ENCODE assay signal across 1 cellular context in the genomic region with DNA sequence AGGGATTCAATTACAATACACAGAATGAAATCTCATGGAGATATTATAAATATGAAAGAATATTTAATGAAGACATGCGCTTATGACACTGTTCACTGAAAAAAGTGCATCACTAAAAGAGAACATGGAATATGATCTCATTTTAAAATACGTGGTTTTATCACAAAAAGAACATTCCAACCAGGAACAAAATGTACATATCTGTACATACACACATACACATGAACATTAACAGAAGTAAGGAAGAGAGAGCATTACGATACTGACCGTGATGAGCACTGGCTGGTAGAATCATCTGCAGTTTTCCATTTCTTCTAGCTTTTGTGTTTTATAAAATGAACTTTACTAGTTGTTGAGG.
TF ChIP-seq lines count a peak whose summit lies in the region.

No MANE protein-coding gene starts in this region.

TF ChIP-seq in HCT116, 20 proteins besides CTCF, POLR2A, EP300 and RAD21:
- TF ChIP-seq CEBPB (IDR thresholded peaks at IDR 0.05; ENCODE audit: low read depth) (no peak; the same call in none of the 2 replicates), CBX3 (IDR thresholded peaks at IDR 0.05; ENCODE audit: low read depth) (no peak), ATF3 (IDR thresholded peaks at IDR 0.05) (no peak), FOSL1 (IDR thresholded peaks at IDR 0.05; ENCODE audit: low read depth) (no peak), ZNF274 (IDR thresholded peaks at IDR 0.05; ENCODE audit: low read depth, low read length) (no peak), ZFX (IDR thresholded peaks at IDR 0.05) (no peak), REST (IDR thresholded peaks at IDR 0.05; ENCODE audit: low read depth) (no peak), JUND (IDR thresholded peaks at IDR 0.05) (no peak), SRF (IDR thresholded peaks at IDR 0.05; ENCODE audit: low read depth) (no peak), YY1 (IDR thresholded peaks at IDR 0.05; ENCODE audit: extremely low read depth, insufficient replicate concordance, low read depth, low read length) (no peak), POLR2AphosphoS5 (IDR thresholded peaks at IDR 0.05; ENCODE audit: low read depth, low read length) (no peak), SP1 (IDR thresholded peaks at IDR 0.05; ENCODE audit: low read depth) (no peak), EZH2phosphoT487 (IDR thresholded peaks at IDR 0.05; ENCODE audit: borderline replicate concordance) (no peak)
- TF ChIP-seq, protein P1, sequence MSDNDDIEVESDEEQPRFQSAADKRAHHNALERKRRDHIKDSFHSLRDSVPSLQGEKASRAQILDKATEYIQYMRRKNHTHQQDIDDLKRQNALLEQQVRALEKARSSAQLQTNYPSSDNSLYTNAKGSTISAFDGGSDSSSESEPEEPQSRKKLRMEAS (IDR thresholded peaks at IDR 0.05), result no peak
